ENCODE assay signal across 8 cellular contexts in the genomic region with DNA sequence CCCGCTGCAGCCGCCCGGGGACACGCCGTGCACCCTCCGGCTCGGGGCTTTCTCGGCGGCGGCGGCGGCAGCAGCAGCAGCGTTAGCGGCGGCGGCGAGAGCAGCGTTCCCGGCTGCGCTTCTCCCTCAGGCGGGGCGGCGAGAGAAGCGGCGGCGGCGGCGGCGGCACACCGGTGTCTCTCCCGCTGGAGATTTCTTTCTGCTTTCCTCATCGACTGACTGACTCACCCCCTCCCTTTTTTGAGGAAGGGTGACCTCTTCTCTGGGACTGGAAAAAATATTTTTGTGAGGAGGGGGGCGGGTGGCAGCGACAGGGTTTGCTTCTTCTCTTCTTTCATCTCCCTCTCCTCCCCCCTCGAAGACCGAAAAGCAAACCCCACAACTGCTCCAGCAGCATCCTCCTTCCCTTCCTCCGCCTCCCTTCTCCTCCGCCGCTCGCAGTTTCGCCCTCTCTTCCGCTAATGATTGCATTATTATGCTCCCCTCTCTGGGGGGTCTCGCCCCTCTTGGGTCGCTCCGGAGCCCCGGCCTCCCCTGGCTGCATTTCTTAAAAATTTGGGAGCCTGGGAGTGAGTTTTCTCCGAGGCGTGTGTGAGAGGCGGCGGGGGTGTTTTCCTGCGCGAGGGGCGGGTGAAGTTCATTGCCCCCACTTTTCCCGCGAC. TPM values are rescaled to one million over a fixed set of nuclear protein-coding genes. Genes with fewer than 3 reads are reported as not detected.
DNase-seq lines count a peak whose midpoint lies in the region; ATAC-seq and TF ChIP-seq lines count a peak whose summit lies in the region.

No MANE protein-coding gene starts in this region.

- DNase-seq in cardiac muscle cell (ENCODE audit: low read depth in 1 of 2, low spot score in 1 of 2) (no peak), Right ventricle myocardium inferior (ENCODE audit: missing footprints) (no peak), NCI-H69 (lab: John Stamatoyannopoulos, UW) (peak; percentile 89), MCF 10A (ENCODE audit: unreplicated experiment) (no peak), iPS-NIHi11 (ENCODE audit: low spot score) (no peak)

- WGBS in liver: under 1% methylated on average over 55 of the region's 55 CpGs

- POLR2A ChIA-PET in MCF 10A (lab: Yijun Ruan, JAX): no interaction called here

- CTCF ChIA-PET in MCF 10A (lab: Yijun Ruan, JAX): no interaction called here

- peak overlapping the region; percentile 91 for H3K4me3 ChIP-seq in cardiac muscle cell
- peak overlapping the region; percentile 57 to 86 (median 82) for H3K4me3 ChIP-seq in liver (ENCODE audit: low read depth in 1 of 3, low read length in 3 of 3)
- H3K4me3 ChIP-seq in stomach smooth muscle (ENCODE audit: low read length in 2 of 2): peak overlapping the region; percentile 83 to 91

- H3K27me3 ChIP-seq in cardiac muscle cell: peaks cover 32% of the 10 kb centered on the region
- no peaks in the 10 kb centered on the region for H3K27me3 ChIP-seq in liver (ENCODE audit: control insufficient read depth in 4 of 4, insufficient read depth in 4 of 4, low read length in 3 of 4)
- H3K27me3 ChIP-seq in stomach smooth muscle (ENCODE audit: control insufficient read depth in 1 of 2, insufficient read depth in 2 of 2, low read length in 2 of 2): no peaks in the 10 kb centered on the region

- H3K36me3 ChIP-seq in cardiac muscle cell: no peaks in the 10 kb centered on the region
- no peaks in the 10 kb centered on the region for H3K36me3 ChIP-seq in liver (ENCODE audit: control insufficient read depth in 4 of 4, insufficient read depth in 3 of 4, low read depth in 1 of 4, low read length in 3 of 4)
- H3K36me3 ChIP-seq in stomach smooth muscle (ENCODE audit: control insufficient read depth in 2 of 2, insufficient read depth in 2 of 2, low read length in 2 of 2): no peaks in the 10 kb centered on the region

- no peaks in the 10 kb centered on the region for H3K9me3 ChIP-seq in cardiac muscle cell (ENCODE audit: low read depth)
- H3K9me3 ChIP-seq in liver (ENCODE audit: control insufficient read depth in 4 of 4, low read length in 3 of 4): no peaks in the 10 kb centered on the region
- H3K9me3 ChIP-seq in stomach smooth muscle (ENCODE audit: control insufficient read depth in 2 of 2, low read length in 2 of 2): no peaks in the 10 kb centered on the region

- H3K4me1 Mint-ChIP-seq in MCF 10A (ENCODE audit: insufficient read depth, unreplicated experiment): no peaks in the 10 kb centered on the region

- no TSS peak for BruUV-seq in MCF 10A (replicated peaks; lab: Mats Ljungman, UMichigan)

- peak overlapping the region; percentile 73 for H3K27ac ChIP-seq in cardiac muscle cell
- peak overlapping the region; percentile 14 to 54 for H3K27ac ChIP-seq in liver (ENCODE audit: low read depth in 1 of 2, low read length in 2 of 2)
- H3K27ac ChIP-seq in stomach smooth muscle (ENCODE audit: low read length): peak overlapping the region; percentile 41

- TF ChIP-seq CTCF in cardiac muscle cell (IDR thresholded peaks at IDR 0.05; ENCODE audit: low read depth, low read length) (no peak), MCF 10A (IDR thresholded peaks at IDR 0.05; ENCODE audit: unreplicated experiment) (no peak), liver (IDR thresholded peaks at IDR 0.05; ENCODE audit: low read depth, low read length, missing input control) (no peak)

- no peaks in the 10 kb centered on the region for H3K9me3 Mint-ChIP-seq in MCF 10A (ENCODE audit: unreplicated experiment)

- peak overlapping the region; percentile 55 for H3K4me3 Mint-ChIP-seq in MCF 10A (ENCODE audit: unreplicated experiment)

- TF ChIP-seq RAD21 in liver (IDR thresholded peaks at IDR 0.05): no peak

- intact Hi-C loops in Right ventricle myocardium inferior (cut with DNase I): loop anchor here (5.0 to 10.0 kb wide), 3 partner anchors 54 to 286 kb away; no protein-coding TSS in a partner anchor
- intact Hi-C loops in MCF 10A (cut with micrococcal nuclease): no loop called here

- H3K27ac Mint-ChIP-seq in MCF 10A (ENCODE audit: low read depth, unreplicated experiment): no peak overlapping the region

- peaks cover 22% of the 10 kb centered on the region for H3K4me1 ChIP-seq in cardiac muscle cell (ENCODE audit: low read depth)
- peaks cover 0 to 23% (median 9%) of the 10 kb centered on the region in 4 donors for H3K4me1 ChIP-seq in liver (ENCODE audit: control insufficient read depth in 4 of 4, insufficient read depth in 4 of 4, low read length in 3 of 4)
- H3K4me1 ChIP-seq in stomach smooth muscle (ENCODE audit: control insufficient read depth, insufficient read depth, low read length): peaks cover 21% of the 10 kb centered on the region

- H3K27me3 Mint-ChIP-seq in MCF 10A (ENCODE audit: insufficient read depth, unreplicated experiment): no peaks in the 10 kb centered on the region

- ATAC-seq in Right ventricle myocardium inferior: no peak
- no peak for ATAC-seq in HG02642 (IDR thresholded peaks at IDR 0.05; ENCODE audit: poor library complexity, unreplicated experiment)

- H3K9ac ChIP-seq in liver (ENCODE audit: low read depth in 1 of 2, low read length in 2 of 2): peak overlapping the region in 1 of 2 donors; percentile 38
- peak overlapping the region; percentile 68 to 75 for H3K9ac ChIP-seq in stomach smooth muscle (ENCODE audit: low read length in 2 of 2)

- no peaks in the 10 kb centered on the region for H3K36me3 Mint-ChIP-seq in MCF 10A (ENCODE audit: insufficient read depth, unreplicated experiment)

TF ChIP-seq in liver, 16 proteins besides CTCF, POLR2A, EP300 and RAD21:
- TF ChIP-seq RXRA (IDR thresholded peaks at IDR 0.05): no peak
- TF ChIP-seq FOXA1 (IDR thresholded peaks at IDR 0.05): no peak
- no peak for TF ChIP-seq TAF1 (conservative IDR thresholded peaks at IDR 0.05)
- TF ChIP-seq, protein P1, sequence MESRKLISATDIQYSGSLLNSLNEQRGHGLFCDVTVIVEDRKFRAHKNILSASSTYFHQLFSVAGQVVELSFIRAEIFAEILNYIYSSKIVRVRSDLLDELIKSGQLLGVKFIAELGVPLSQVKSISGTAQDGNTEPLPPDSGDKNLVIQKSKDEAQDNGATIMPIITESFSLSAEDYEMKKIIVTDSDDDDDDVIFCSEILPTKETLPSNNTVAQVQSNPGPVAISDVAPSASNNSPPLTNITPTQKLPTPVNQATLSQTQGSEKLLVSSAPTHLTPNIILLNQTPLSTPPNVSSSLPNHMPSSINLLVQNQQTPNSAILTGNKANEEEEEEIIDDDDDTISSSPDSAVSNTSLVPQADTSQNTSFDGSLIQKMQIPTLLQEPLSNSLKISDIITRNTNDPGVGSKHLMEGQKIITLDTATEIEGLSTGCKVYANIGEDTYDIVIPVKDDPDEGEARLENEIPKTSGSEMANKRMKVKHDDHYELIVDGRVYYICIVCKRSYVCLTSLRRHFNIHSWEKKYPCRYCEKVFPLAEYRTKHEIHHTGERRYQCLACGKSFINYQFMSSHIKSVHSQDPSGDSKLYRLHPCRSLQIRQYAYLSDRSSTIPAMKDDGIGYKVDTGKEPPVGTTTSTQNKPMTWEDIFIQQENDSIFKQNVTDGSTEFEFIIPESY (IDR thresholded peaks at IDR 0.05): no peak
- TF ChIP-seq HNF4A (conservative IDR thresholded peaks at IDR 0.05): no peak
- TF ChIP-seq, protein P2, sequence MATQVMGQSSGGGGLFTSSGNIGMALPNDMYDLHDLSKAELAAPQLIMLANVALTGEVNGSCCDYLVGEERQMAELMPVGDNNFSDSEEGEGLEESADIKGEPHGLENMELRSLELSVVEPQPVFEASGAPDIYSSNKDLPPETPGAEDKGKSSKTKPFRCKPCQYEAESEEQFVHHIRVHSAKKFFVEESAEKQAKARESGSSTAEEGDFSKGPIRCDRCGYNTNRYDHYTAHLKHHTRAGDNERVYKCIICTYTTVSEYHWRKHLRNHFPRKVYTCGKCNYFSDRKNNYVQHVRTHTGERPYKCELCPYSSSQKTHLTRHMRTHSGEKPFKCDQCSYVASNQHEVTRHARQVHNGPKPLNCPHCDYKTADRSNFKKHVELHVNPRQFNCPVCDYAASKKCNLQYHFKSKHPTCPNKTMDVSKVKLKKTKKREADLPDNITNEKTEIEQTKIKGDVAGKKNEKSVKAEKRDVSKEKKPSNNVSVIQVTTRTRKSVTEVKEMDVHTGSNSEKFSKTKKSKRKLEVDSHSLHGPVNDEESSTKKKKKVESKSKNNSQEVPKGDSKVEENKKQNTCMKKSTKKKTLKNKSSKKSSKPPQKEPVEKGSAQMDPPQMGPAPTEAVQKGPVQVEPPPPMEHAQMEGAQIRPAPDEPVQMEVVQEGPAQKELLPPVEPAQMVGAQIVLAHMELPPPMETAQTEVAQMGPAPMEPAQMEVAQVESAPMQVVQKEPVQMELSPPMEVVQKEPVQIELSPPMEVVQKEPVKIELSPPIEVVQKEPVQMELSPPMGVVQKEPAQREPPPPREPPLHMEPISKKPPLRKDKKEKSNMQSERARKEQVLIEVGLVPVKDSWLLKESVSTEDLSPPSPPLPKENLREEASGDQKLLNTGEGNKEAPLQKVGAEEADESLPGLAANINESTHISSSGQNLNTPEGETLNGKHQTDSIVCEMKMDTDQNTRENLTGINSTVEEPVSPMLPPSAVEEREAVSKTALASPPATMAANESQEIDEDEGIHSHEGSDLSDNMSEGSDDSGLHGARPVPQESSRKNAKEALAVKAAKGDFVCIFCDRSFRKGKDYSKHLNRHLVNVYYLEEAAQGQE (IDR thresholded peaks at IDR 0.05): no peak
- no peak for TF ChIP-seq HNF4G (IDR thresholded peaks at IDR 0.05)
- no peak for TF ChIP-seq GABPA (IDR thresholded peaks at IDR 0.05 in 1 of 2, conservative IDR thresholded peaks at IDR 0.05 in 1 of 2)
- TF ChIP-seq EGR1 (IDR thresholded peaks at IDR 0.05; ENCODE audit: low read depth in 2 of 2): no peak
- TF ChIP-seq NR2F2 (IDR thresholded peaks at IDR 0.05): no peak
- TF ChIP-seq SP1 (IDR thresholded peaks at IDR 0.05): no peak
- TF ChIP-seq, protein P3, sequence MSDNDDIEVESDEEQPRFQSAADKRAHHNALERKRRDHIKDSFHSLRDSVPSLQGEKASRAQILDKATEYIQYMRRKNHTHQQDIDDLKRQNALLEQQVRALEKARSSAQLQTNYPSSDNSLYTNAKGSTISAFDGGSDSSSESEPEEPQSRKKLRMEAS (IDR thresholded peaks at IDR 0.05): no peak
- no peak for TF ChIP-seq FOXA2 (IDR thresholded peaks at IDR 0.05)
- no peak for TF ChIP-seq YY1 (IDR thresholded peaks at IDR 0.05)
- TF ChIP-seq, protein P4, sequence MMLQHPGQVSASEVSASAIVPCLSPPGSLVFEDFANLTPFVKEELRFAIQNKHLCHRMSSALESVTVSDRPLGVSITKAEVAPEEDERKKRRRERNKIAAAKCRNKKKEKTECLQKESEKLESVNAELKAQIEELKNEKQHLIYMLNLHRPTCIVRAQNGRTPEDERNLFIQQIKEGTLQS (IDR thresholded peaks at IDR 0.05): no peak
- TF ChIP-seq JUND (IDR thresholded peaks at IDR 0.05): no peak

RNA-seq across cellular contexts. Expression of a gene that starts 0.3 kb away (rescaled TPM):
- total RNA-seq in cardiac muscle cell (22.6 and 45.5 TPM in 2 replicates), Right ventricle myocardium inferior (5.3 TPM), MCF 10A (2022) (1.3 and 1.8 TPM in 2 replicates), liver (10 to 100 TPM in 1 of 2 donors, 1 to 10 TPM in 1; 4.9 to 24.4 TPM)
- polyA plus RNA-seq in cardiac muscle cell (41.0 and 50.1 TPM in 2 replicates), liver (1 to 10 TPM; 6.4 to 7.6 TPM)
